ENCODE assay signal across 18 cellular contexts in the genomic region with DNA sequence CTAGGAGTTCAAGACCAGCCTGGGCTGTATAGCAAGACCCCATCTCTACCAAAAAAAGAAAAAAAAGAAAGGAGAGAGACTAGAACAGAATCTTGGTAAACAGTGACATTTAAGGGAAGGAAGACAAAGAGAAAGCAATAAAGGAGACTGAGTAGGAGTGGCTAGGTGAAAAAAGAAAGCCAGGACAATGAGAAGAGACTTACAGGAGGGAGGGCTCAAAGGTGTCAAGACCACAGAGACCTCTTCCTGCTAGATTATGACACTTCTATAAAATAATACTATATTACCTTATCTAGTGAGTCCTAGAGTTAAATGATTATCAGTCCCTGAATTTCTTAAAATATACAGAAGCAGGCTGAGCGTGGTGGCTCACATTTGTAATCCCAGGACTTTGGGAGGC. TPM values are rescaled to one million over a fixed set of nuclear protein-coding genes. Genes with fewer than 3 reads are reported as not detected.
A peak's percentile ranks its signal among the peaks of the same experiment; 100 is the strongest.
DNase-seq lines count a peak whose midpoint lies in the region; ATAC-seq and TF ChIP-seq lines count a peak whose summit lies in the region.
"Had no signal": no experiment of that assay in that cellular context is flagged by ENCODE, and none has a peak within 500 bp of the region (broad histone marks: within the 10 kb centered on the region; RNA-seq: fewer than 3 reads in every experiment).

No MANE protein-coding gene starts in this region.

- no peaks in the 10 kb centered on the region for H4K20me1 ChIP-seq in hepatocyte (ENCODE audit: insufficient read depth, poor library complexity, severe bottlenecking)

- no peak overlapping the region for H3K4me3 Mint-ChIP-seq in T-helper 1 cell treated with Interleukin-12 subunit alpha and Interleukin-12 subunit beta and Interleukin-4 antibody, amounts not matched to agents 30 μg/mL and 1 μg/mL, for 36 hours
- H3K4me3 Mint-ChIP-seq in activated naive CD8-positive, alpha-beta T cell, result no peak overlapping the region
- H3K4me3 Mint-ChIP-seq in activated naive CD8-positive, alpha-beta T cell treated with anti-CD3 and anti-CD28 coated beads, Interleukin-2, amount 50 U/mL, for 24 hours, result no peak overlapping the region
- peak overlapping the region in 1 of 10 donors; percentile 12 for H3K4me3 Mint-ChIP-seq in naive thymus-derived CD4-positive, alpha-beta T cell

- peaks cover 0 to 15% of the 10 kb centered on the region in 2 donors for H3K4me1 ChIP-seq in naive thymus-derived CD4-positive, alpha-beta T cell (ENCODE audit: control insufficient read depth in 2 of 2, insufficient read depth in 2 of 2, low read length in 2 of 2)
- no peaks in the 10 kb centered on the region for H3K4me1 ChIP-seq in hepatocyte (ENCODE audit: insufficient read depth)

- POLR2A ChIA-PET in naive thymus-derived CD4-positive, alpha-beta T cell (lab: Charles Lee), result no interaction called here

- no peaks in the 10 kb centered on the region for H3K27me3 ChIP-seq in naive thymus-derived CD4-positive, alpha-beta T cell (ENCODE audit: control insufficient read depth in 2 of 2, insufficient read depth in 2 of 2, low read length in 2 of 2)
- no peaks in the 10 kb centered on the region for H3K27me3 ChIP-seq in hepatocyte

- DNase-seq in T-helper 1 cell (no peak), hepatocyte (ENCODE audit: low spot score) (no peak)
- DNase-seq in activated naive CD8-positive, alpha-beta T cell treated with anti-CD3 and anti-CD28 coated beads, Interleukin-2, amount 50 U/mL, for 24 hours, result no peak
- DNase-seq in naive thymus-derived CD4-positive, alpha-beta T cell, result no peak
- DNase-seq: H7; KG1; NCI-H1048; NCI-H1694; NCI-H2107; NCI-H226; NCI-H69; NK-92 treated with Interleukin-12 subunit alpha and Interleukin-12 subunit beta, amount 100 ng/mL, for 24 hours had no signal

- no peaks in the 10 kb centered on the region for H3K9me3 Mint-ChIP-seq in T-helper 1 cell treated with Interleukin-12 subunit alpha and Interleukin-12 subunit beta and Interleukin-4 antibody, amounts not matched to agents 30 μg/mL and 1 μg/mL, for 36 hours
- H3K9me3 Mint-ChIP-seq in activated naive CD8-positive, alpha-beta T cell (ENCODE audit: low read depth), result no peaks in the 10 kb centered on the region
- no peaks in the 10 kb centered on the region for H3K9me3 Mint-ChIP-seq in activated naive CD8-positive, alpha-beta T cell treated with anti-CD3 and anti-CD28 coated beads, Interleukin-2, amount 50 U/mL, for 24 hours
- no peaks in the 10 kb centered on the region for H3K9me3 Mint-ChIP-seq in naive thymus-derived CD4-positive, alpha-beta T cell

- H3K36me3 Mint-ChIP-seq in T-helper 1 cell treated with Interleukin-12 subunit alpha and Interleukin-12 subunit beta and Interleukin-4 antibody, amounts not matched to agents 30 μg/mL and 1 μg/mL, for 36 hours (ENCODE audit: low read depth), result peaks cover 5% of the 10 kb centered on the region
- H3K36me3 Mint-ChIP-seq in activated naive CD8-positive, alpha-beta T cell, result peaks cover 3% of the 10 kb centered on the region
- H3K36me3 Mint-ChIP-seq in activated naive CD8-positive, alpha-beta T cell treated with anti-CD3 and anti-CD28 coated beads, Interleukin-2, amount 50 U/mL, for 24 hours (ENCODE audit: low read depth), result peaks cover 3% of the 10 kb centered on the region
- H3K36me3 Mint-ChIP-seq in naive thymus-derived CD4-positive, alpha-beta T cell, result peaks cover 1 to 21% (median 7%) of the 10 kb centered on the region in 5 donors

- intact Hi-C loops in naive thymus-derived CD4-positive, alpha-beta T cell (cut with micrococcal nuclease), result no loop called here

- no peaks in the 10 kb centered on the region for H3K27me3 Mint-ChIP-seq in T-helper 1 cell treated with Interleukin-12 subunit alpha and Interleukin-12 subunit beta and Interleukin-4 antibody, amounts not matched to agents 30 μg/mL and 1 μg/mL, for 36 hours (ENCODE audit: low read depth)
- H3K27me3 Mint-ChIP-seq in activated naive CD8-positive, alpha-beta T cell, result no peaks in the 10 kb centered on the region
- no peaks in the 10 kb centered on the region for H3K27me3 Mint-ChIP-seq in activated naive CD8-positive, alpha-beta T cell treated with anti-CD3 and anti-CD28 coated beads, Interleukin-2, amount 50 U/mL, for 24 hours
- no peaks in the 10 kb centered on the region for H3K27me3 Mint-ChIP-seq in naive thymus-derived CD4-positive, alpha-beta T cell

- H3K4me2 ChIP-seq in hepatocyte, result no peak overlapping the region

- H3K4me1 Mint-ChIP-seq in T-helper 1 cell treated with Interleukin-12 subunit alpha and Interleukin-12 subunit beta and Interleukin-4 antibody, amounts not matched to agents 30 μg/mL and 1 μg/mL, for 36 hours (ENCODE audit: low read depth), result peaks cover 6% of the 10 kb centered on the region
- no peaks in the 10 kb centered on the region for H3K4me1 Mint-ChIP-seq in activated naive CD8-positive, alpha-beta T cell (ENCODE audit: low read depth)
- peaks cover 5% of the 10 kb centered on the region for H3K4me1 Mint-ChIP-seq in activated naive CD8-positive, alpha-beta T cell treated with anti-CD3 and anti-CD28 coated beads, Interleukin-2, amount 50 U/mL, for 24 hours
- H3K4me1 Mint-ChIP-seq in naive thymus-derived CD4-positive, alpha-beta T cell, result peaks cover 0 to 8% (median 0%) of the 10 kb centered on the region in 7 donors

- TF ChIP-seq CTCF in hepatocyte (IDR thresholded peaks at IDR 0.05; ENCODE audit: poor library complexity), result no peak

- H3K36me3 ChIP-seq in naive thymus-derived CD4-positive, alpha-beta T cell (ENCODE audit: control insufficient read depth in 2 of 3, insufficient read depth in 3 of 3, low read length in 3 of 3), result peaks cover 0 to 16% (median 4%) of the 10 kb centered on the region in 3 experiments
- no peaks in the 10 kb centered on the region for H3K36me3 ChIP-seq in hepatocyte (replicated peaks; ENCODE audit: insufficient read depth, low read depth)

- no peaks in the 10 kb centered on the region for H3K79me2 ChIP-seq in hepatocyte

- no peaks in the 10 kb centered on the region for H3K9me3 ChIP-seq in naive thymus-derived CD4-positive, alpha-beta T cell (ENCODE audit: control insufficient read depth in 2 of 3, low read length in 3 of 3)
- H3K9me3 ChIP-seq in hepatocyte (ENCODE audit: low read depth), result no peaks in the 10 kb centered on the region

- peak overlapping the region; percentile 57 for H3K27ac Mint-ChIP-seq in T-helper 1 cell treated with Interleukin-12 subunit alpha and Interleukin-12 subunit beta and Interleukin-4 antibody, amounts not matched to agents 30 μg/mL and 1 μg/mL, for 36 hours
- peak overlapping the region; percentile 3 for H3K27ac Mint-ChIP-seq in activated naive CD8-positive, alpha-beta T cell
- no peak overlapping the region for H3K27ac Mint-ChIP-seq in activated naive CD8-positive, alpha-beta T cell treated with anti-CD3 and anti-CD28 coated beads, Interleukin-2, amount 50 U/mL, for 24 hours
- H3K27ac Mint-ChIP-seq in naive thymus-derived CD4-positive, alpha-beta T cell, result peak overlapping the region in 3 of 9 donors; percentile 3 to 22 (median 14)

- no peak overlapping the region for H3K4me3 ChIP-seq in naive thymus-derived CD4-positive, alpha-beta T cell (ENCODE audit: low read length)
- H3K4me3 ChIP-seq in hepatocyte, result no peak overlapping the region

- CTCF ChIA-PET in naive thymus-derived CD4-positive, alpha-beta T cell (lab: Charles Lee), result no interaction called here

- H3K27ac ChIP-seq in naive thymus-derived CD4-positive, alpha-beta T cell (ENCODE audit: low read depth, low read length), result no peak overlapping the region
- no peak overlapping the region for H3K27ac ChIP-seq in hepatocyte
- H3K27ac ChIP-seq: 22Rv1, RWPE1 had no signal

- ATAC-seq in activated naive CD8-positive, alpha-beta T cell treated with anti-CD3 and anti-CD28 coated beads, Interleukin-2, amount 50 U/mL, for 24 hours, result no peak
- peak; percentile 67 for ATAC-seq in naive thymus-derived CD4-positive, alpha-beta T cell
- ATAC-seq in GM21528 (IDR thresholded peaks at IDR 0.05; ENCODE audit: low FRiP score, unreplicated experiment), result no peak
- ATAC-seq in GM21723 (IDR thresholded peaks at IDR 0.05; ENCODE audit: unreplicated experiment), result no peak

- H2AFZ ChIP-seq in hepatocyte, result no peak overlapping the region

- no peaks in the 10 kb centered on the region for H3K9me2 ChIP-seq in hepatocyte (replicated peaks; ENCODE audit: insufficient read depth)

- WGBS in hepatocyte (ENCODE audit: low lambda C conversion rate, missing lambda C conversion rate), result 100% methylated on average over 1 of the region's 1 CpG

RNA-seq across cellular contexts. Expression of a gene that starts 10.1 kb away (rescaled TPM):
- 100 to 1,000 TPM in 1 of 5 experiments, 10 to 100 TPM in 4; 39.2 to 130 (median 93.6) TPM for total RNA-seq in naive thymus-derived CD4-positive, alpha-beta T cell
- 10 to 100 TPM; 46.0 to 47.1 TPM for polyA plus RNA-seq in naive thymus-derived CD4-positive, alpha-beta T cell
- 66.3 and 73.9 TPM in 2 replicates for total RNA-seq in hepatocyte
- polyA plus RNA-seq in hepatocyte, result 49.7 and 50.7 TPM in 2 replicates

RNA-seq across cellular contexts. Expression of a gene that starts 33.2 kb away (rescaled TPM):
- 10 to 100 TPM in 4 of 5 experiments, 1 to 10 TPM in 1; 5.5 to 24.6 (median 15.0) TPM for total RNA-seq in naive thymus-derived CD4-positive, alpha-beta T cell
- polyA plus RNA-seq in naive thymus-derived CD4-positive, alpha-beta T cell, result 10 to 100 TPM; 20.2 to 25.2 TPM
- total RNA-seq in hepatocyte, result 37.6 and 53.4 TPM in 2 replicates
- 9.7 and 11.2 TPM in 2 replicates for polyA plus RNA-seq in hepatocyte

RNA-seq across cellular contexts. Expression of a gene that starts 37.6 kb away (rescaled TPM):
- 10 to 100 TPM; 27.2 to 56.2 (median 43.6) TPM for total RNA-seq in naive thymus-derived CD4-positive, alpha-beta T cell
- polyA plus RNA-seq in naive thymus-derived CD4-positive, alpha-beta T cell, result 10 to 100 TPM; 58.0 to 85.1 TPM
- 85.8 and 92.9 TPM in 2 replicates for total RNA-seq in hepatocyte
- polyA plus RNA-seq in hepatocyte, result 48.1 and 55.2 TPM in 2 replicates
